8 cellular contexts compared by ENCODE assay signal in genomic region chr9:89999176-89999533, GRCh38.
A peak's percentile ranks its signal among the peaks of the same experiment; 100 is the strongest.
DNase-seq lines count a peak whose midpoint lies in the region; ATAC-seq lines count a peak whose summit lies in the region.

No MANE protein-coding gene starts in this region.

- ATAC-seq in HG03558 (IDR thresholded peaks at IDR 0.05; ENCODE audit: extremely low read depth, unreplicated experiment) (peak; percentile 14), right cardiac atrium (peak; percentile 4 to 15), HG03342 (IDR thresholded peaks at IDR 0.05; ENCODE audit: unreplicated experiment) (no peak)
- peak in 1 of 2 donors; percentile 43 for ATAC-seq in stimulated activated naive B cell treated with anti-CD40 and anti-IgM and Interleukin-4, amounts not matched to agents 10 μg/mL and 1 μg/mL and 100 μg/mL, for 72 hours (replicated peaks)

- DNase-seq in right cardiac atrium (peak in 1 of 3 donors; percentile 66), H4 (ENCODE audit: low spot score) (no peak), GF-D8 (lab: John Stamatoyannopoulos, UW) (no peak)
- no peak for DNase-seq in stimulated activated naive B cell treated with anti-CD40 and anti-IgM and Interleukin-4, amounts not matched to agents 10 μg/mL and 1 μg/mL and 100 μg/mL, for 72 hours
- DNase-seq in stimulated activated CD4-positive, alpha-beta T cell treated with anti-CD3 and anti-CD28 coated beads, Interleukin-4, amount 100 ng/mL, for 1 hour: no peak

- no peaks in the 10 kb centered on the region for H3K27me3 Mint-ChIP-seq in T-helper 1 cell treated with Interleukin-12 subunit alpha and Interleukin-12 subunit beta and Interleukin-4 antibody, amounts not matched to agents 30 μg/mL and 1 μg/mL, for 36 hours (ENCODE audit: low read depth)
- no peaks in the 10 kb centered on the region for H3K27me3 Mint-ChIP-seq in stimulated activated naive B cell treated with anti-CD40 and anti-IgM and Interleukin-4, amounts not matched to agents 10 μg/mL and 1 μg/mL and 100 μg/mL, for 72 hours

- intact Hi-C loops in right cardiac atrium (cut with DNase I): loop anchor here in 2 of 4 donors (10.0 kb wide), 1 partner anchor 394 kb away; the partner anchor contains the start of gene GADD45G (in 2 of the 2)

- no peaks in the 10 kb centered on the region for H3K9me3 Mint-ChIP-seq in T-helper 1 cell treated with Interleukin-12 subunit alpha and Interleukin-12 subunit beta and Interleukin-4 antibody, amounts not matched to agents 30 μg/mL and 1 μg/mL, for 36 hours
- H3K9me3 Mint-ChIP-seq in stimulated activated naive B cell treated with anti-CD40 and anti-IgM and Interleukin-4, amounts not matched to agents 10 μg/mL and 1 μg/mL and 100 μg/mL, for 72 hours: no peaks in the 10 kb centered on the region

- peak overlapping the region; percentile 72 for H3K27ac Mint-ChIP-seq in T-helper 1 cell treated with Interleukin-12 subunit alpha and Interleukin-12 subunit beta and Interleukin-4 antibody, amounts not matched to agents 30 μg/mL and 1 μg/mL, for 36 hours
- peak overlapping the region; percentile 97 for H3K27ac Mint-ChIP-seq in stimulated activated naive B cell treated with anti-CD40 and anti-IgM and Interleukin-4, amounts not matched to agents 10 μg/mL and 1 μg/mL and 100 μg/mL, for 72 hours

- peak overlapping the region; percentile 84 for H3K27ac ChIP-seq in right cardiac atrium (ENCODE audit: low read length)

- 70% methylated on average over 3 of the region's 3 CpGs for WGBS in right cardiac atrium

- peaks cover 24% of the 10 kb centered on the region for H3K4me1 ChIP-seq in right cardiac atrium (ENCODE audit: control insufficient read depth, insufficient read depth, low read length)

- H3K4me3 ChIP-seq in right cardiac atrium (ENCODE audit: low read length): no peak overlapping the region

- no peaks in the 10 kb centered on the region for H3K27me3 ChIP-seq in right cardiac atrium (ENCODE audit: control insufficient read depth, insufficient read depth)

- H3K4me1 Mint-ChIP-seq in T-helper 1 cell treated with Interleukin-12 subunit alpha and Interleukin-12 subunit beta and Interleukin-4 antibody, amounts not matched to agents 30 μg/mL and 1 μg/mL, for 36 hours (ENCODE audit: low read depth): peaks cover 28% of the 10 kb centered on the region
- H3K4me1 Mint-ChIP-seq in stimulated activated naive B cell treated with anti-CD40 and anti-IgM and Interleukin-4, amounts not matched to agents 10 μg/mL and 1 μg/mL and 100 μg/mL, for 72 hours: peaks cover 28 to 35% of the 10 kb centered on the region in 2 donors

- no peaks in the 10 kb centered on the region for H3K36me3 Mint-ChIP-seq in T-helper 1 cell treated with Interleukin-12 subunit alpha and Interleukin-12 subunit beta and Interleukin-4 antibody, amounts not matched to agents 30 μg/mL and 1 μg/mL, for 36 hours (ENCODE audit: low read depth)
- H3K36me3 Mint-ChIP-seq in stimulated activated naive B cell treated with anti-CD40 and anti-IgM and Interleukin-4, amounts not matched to agents 10 μg/mL and 1 μg/mL and 100 μg/mL, for 72 hours: no peaks in the 10 kb centered on the region

- peak overlapping the region; percentile 43 for H3K4me3 Mint-ChIP-seq in T-helper 1 cell treated with Interleukin-12 subunit alpha and Interleukin-12 subunit beta and Interleukin-4 antibody, amounts not matched to agents 30 μg/mL and 1 μg/mL, for 36 hours
- H3K4me3 Mint-ChIP-seq in stimulated activated naive B cell treated with anti-CD40 and anti-IgM and Interleukin-4, amounts not matched to agents 10 μg/mL and 1 μg/mL and 100 μg/mL, for 72 hours: peak overlapping the region; percentile 82 to 86

- no peaks in the 10 kb centered on the region for H3K9me3 ChIP-seq in right cardiac atrium (ENCODE audit: control insufficient read depth, low read length)
